Comparison of ENCODE assay signal across 17 cellular contexts in genomic region chrX:44935640-44936039, GRCh38.
DNase-seq lines count a peak whose midpoint lies in the region; ATAC-seq, FAIRE-seq and TF ChIP-seq lines count a peak whose summit lies in the region.
"Had no signal": no experiment of that assay in that cellular context is flagged by ENCODE, and none has a peak within 500 bp of the region (broad histone marks: within the 10 kb centered on the region; RNA-seq: fewer than 3 reads in every experiment).

No MANE protein-coding gene starts in this region.

- H3K9ac ChIP-seq in K562 (ENCODE audit: insufficient read depth in 1 of 2, low read depth in 2 of 2, low read length in 2 of 2), result no peak overlapping the region
- H3K9ac ChIP-seq in keratinocyte (ENCODE audit: control insufficient read depth, extremely low read depth, insufficient read depth, low read length), result no peak overlapping the region

- FAIRE-seq in K562 (lab: Jason Lieb, UNC), result no peak
- FAIRE-seq in keratinocyte (lab: Jason Lieb, UNC), result peak; percentile 75
- FAIRE-seq: A549, H54, HepG2 had no signal

- no peak overlapping the region for H3K4me3 ChIP-seq in K562
- no peak overlapping the region for H3K4me3 ChIP-seq in keratinocyte (ENCODE audit: control insufficient read depth in 2 of 3, extremely low read depth in 1 of 3, insufficient read depth in 2 of 3, low read depth in 1 of 3, low read length in 3 of 3)
- no peak overlapping the region for H3K4me3 ChIP-seq in brain microvascular endothelial cell (ENCODE audit: low read depth, low read length)
- H3K4me3 ChIP-seq: A549, SK-N-MC had no signal

- dilution Hi-C loops in keratinocyte (cut with MboI; ENCODE audit: extremely low pct_ligation_motif_present, low sequenced_read_pairs), result no loop called here

- ATAC-seq in K562, result no peak
- ATAC-seq: A549; CD8-positive, alpha-beta T cell; HepG2 had no signal

- BruUV-seq in K562 (replicated peaks; lab: Mats Ljungman, UMichigan), result no TSS peak

- POLR2A ChIA-PET in HEK293T (lab: Yijun Ruan, JAX), result no interaction called here
- POLR2A ChIA-PET in K562 (lab: Yijun Ruan, JAX), result interaction anchor here (0.8 kb wide), 1 partner anchor 10 kb away, joined by 3 read pairs; no protein-coding TSS in a partner anchor

- in situ Hi-C loops in K562 (cut with MboI) (no loop called here), brain microvascular endothelial cell (cut with HindIII; ENCODE audit: low pct_ligation_motif_present, low sequenced_read_pairs) (no loop called here)

- no peak for DNase-seq in HEK293T (ENCODE audit: extremely low spot score)
- no peak for DNase-seq in K562 (ENCODE audit: extremely low read depth in 1 of 4, low spot score in 3 of 4)
- DNase-seq in keratinocyte (ENCODE audit: low read depth, low spot score), result peak; percentile 73
- DNase-seq in brain microvascular endothelial cell, result no peak
- no peak for DNase-seq in mucosa of gallbladder (ENCODE audit: low spot score)
- no peak for DNase-seq in posterior vena cava (ENCODE audit: low spot score)
- no peak for DNase-seq in NCI-H82 treated with DMSO at 0.1 percent for 48 hours (lab: John Stamatoyannopoulos, UW; ENCODE audit: unreplicated experiment)
- DNase-seq: CD8-positive, alpha-beta T cell; Kasumi-1; NCI-H1417 treated with DMSO at 0.1 percent for 48 hours; NCI-H2081; NCI-H524 treated with DMSO at 0.1 percent for 48 hours had no signal

- intact Hi-C loops in K562 (cut with micrococcal nuclease) (no loop called here), posterior vena cava (cut with DNase I) (no loop called here)

- H3K36me3 ChIP-seq in K562 (ENCODE audit: control insufficient read depth, insufficient read depth, low read length), result no peaks in the 10 kb centered on the region
- no peaks in the 10 kb centered on the region for H3K36me3 ChIP-seq in keratinocyte (ENCODE audit: control insufficient read depth in 2 of 2, extremely low read depth in 1 of 2, insufficient read depth in 2 of 2, low read length in 2 of 2)
- no peaks in the 10 kb centered on the region for H3K36me3 ChIP-seq in brain microvascular endothelial cell (replicated peaks)

- no peak for TF ChIP-seq RAD21 in K562 (CRISPR knock-in tag; conservative IDR thresholded peaks at IDR 0.05 in 1 of 2, IDR thresholded peaks at IDR 0.05 in 1 of 2)

- H4K20me1 ChIP-seq in K562 (replicated peaks; ENCODE audit: control insufficient read depth, insufficient read depth, low read length) (peaks cover 23% of the 10 kb centered on the region; the same call in 1 of the 2 replicates), keratinocyte (ENCODE audit: control insufficient read depth, extremely low read depth, insufficient read depth, low read length) (no peaks in the 10 kb centered on the region)

- peaks cover 0 to 19% of the 10 kb centered on the region in 2 experiments; a peak in 3 of 5 replicates for H3K4me1 ChIP-seq in K562 (replicated peaks in 1 of 2; ENCODE audit: control insufficient read depth in 2 of 2, insufficient read depth in 2 of 2, low read length in 2 of 2)
- H3K4me1 ChIP-seq in keratinocyte (ENCODE audit: control insufficient read depth, extremely low read depth, insufficient read depth, low read length), result peaks cover 9% of the 10 kb centered on the region

- H3K4me2 ChIP-seq in K562 (ENCODE audit: insufficient read depth, low read length), result no peak overlapping the region
- H3K4me2 ChIP-seq in keratinocyte (ENCODE audit: control insufficient read depth, extremely low read depth, insufficient read depth, low read depth, low read length), result no peak overlapping the region
- H3K4me2 ChIP-seq: A549 had no signal

- no peaks in the 10 kb centered on the region for H3K27me3 ChIP-seq in K562 (ENCODE audit: control insufficient read depth in 2 of 2, insufficient read depth in 2 of 2, low read length in 2 of 2)
- H3K27me3 ChIP-seq in keratinocyte (ENCODE audit: control insufficient read depth, extremely low read depth, insufficient read depth, low read length), result no peaks in the 10 kb centered on the region
- H3K27me3 ChIP-seq in brain microvascular endothelial cell (replicated peaks), result no peaks in the 10 kb centered on the region

- peaks cover 3% of the 10 kb centered on the region for H3K9me1 ChIP-seq in K562 (ENCODE audit: control insufficient read depth, insufficient read depth, low read length)
- H3K9me1 ChIP-seq in keratinocyte (ENCODE audit: control insufficient read depth, extremely low read depth, insufficient read depth, low read length), result no peaks in the 10 kb centered on the region

- no peak for TF ChIP-seq POLR2A in K562 (conservative IDR thresholded peaks at IDR 0.05)

- H2AFZ ChIP-seq in K562 (ENCODE audit: low read depth, low read length) (no peak overlapping the region), keratinocyte (ENCODE audit: control insufficient read depth, low read length) (no peak overlapping the region)

- H3K27ac ChIP-seq in C4-2B, result peak overlapping the region; percentile 33; the same call in 1 of the 2 replicates
- H3K27ac ChIP-seq in K562 (ENCODE audit: extremely low read depth, low read depth, low read length), result no peak overlapping the region
- no peak overlapping the region for H3K27ac ChIP-seq in keratinocyte (ENCODE audit: control insufficient read depth, insufficient read depth, low read length)
- H3K27ac ChIP-seq in brain microvascular endothelial cell, result no peak overlapping the region
- H3K27ac ChIP-seq: A549, SK-N-MC had no signal

- CTCF ChIA-PET in HEK293T (lab: Yijun Ruan, JAX), result no interaction called here
- CTCF ChIA-PET in K562 (lab: Yijun Ruan, JAX; ENCODE audit: low intra/inter-chr PET ratio), result no interaction called here

- WGBS in K562 (ENCODE audit: insufficient coverage, low coverage, missing lambda C conversion rate), result 91% methylated on average over 4 of the region's 5 CpGs

- H3K9me3 ChIP-seq in K562 (replicated peaks; ENCODE audit: control insufficient read depth, insufficient read depth, low read depth, low read length) (no peaks in the 10 kb centered on the region), keratinocyte (ENCODE audit: control insufficient read depth, low read depth, low read length) (no peaks in the 10 kb centered on the region)
- H3K9me3 ChIP-seq: A549 had no signal

- no peak for TF ChIP-seq EP300 in K562 (IDR thresholded peaks at IDR 0.05; ENCODE audit: low read length)

- H3K79me2 ChIP-seq in K562 (ENCODE audit: control insufficient read depth, insufficient read depth, low read length) (peaks cover 97% of the 10 kb centered on the region), keratinocyte (ENCODE audit: control insufficient read depth, insufficient read depth, low read length) (peaks cover 83% of the 10 kb centered on the region)

- TF ChIP-seq CTCF in C4-2B (conservative IDR thresholded peaks at IDR 0.05) (no peak; the same call in 1 of the 2 replicates), K562 (IDR thresholded peaks at IDR 0.05 in 2 of 3, conservative IDR thresholded peaks at IDR 0.05 in 1 of 3; ENCODE audit: insufficient read depth in 2 of 3, low read depth in 1 of 3, low read length in 3 of 3) (no peak), keratinocyte (optimal IDR thresholded peaks at IDR 0.05 in 1 of 3, IDR thresholded peaks at IDR 0.05 in 1 of 3, conservative IDR thresholded peaks at IDR 0.05 in 1 of 3; ENCODE audit: extremely low read depth in 1 of 3, insufficient read depth in 2 of 3, low read length in 3 of 3) (peak in 1 of 3 experiments; percentile 22), brain microvascular endothelial cell (IDR thresholded peaks at IDR 0.05; ENCODE audit: low read depth, low read length, missing control alignments) (no peak)

TF ChIP-seq in HEK293T, 16 proteins besides CTCF, POLR2A, EP300 and RAD21:
- TF ChIP-seq PKNOX1 (IDR thresholded peaks at IDR 0.05) (peak; percentile 57), LEF1 (IDR thresholded peaks at IDR 0.05; ENCODE audit: borderline replicate concordance) (no peak), HDGF (IDR thresholded peaks at IDR 0.05; ENCODE audit: borderline replicate concordance) (no peak)

TF ChIP-seq in K562, 482 proteins besides CTCF, POLR2A, EP300 and RAD21:
- TF ChIP-seq TCF7 (IDR thresholded peaks at IDR 0.05; ENCODE audit: borderline replicate concordance) (no peak), PKNOX1 (IDR thresholded peaks at IDR 0.05) (peak; percentile 57)
